In the genomic region with DNA sequence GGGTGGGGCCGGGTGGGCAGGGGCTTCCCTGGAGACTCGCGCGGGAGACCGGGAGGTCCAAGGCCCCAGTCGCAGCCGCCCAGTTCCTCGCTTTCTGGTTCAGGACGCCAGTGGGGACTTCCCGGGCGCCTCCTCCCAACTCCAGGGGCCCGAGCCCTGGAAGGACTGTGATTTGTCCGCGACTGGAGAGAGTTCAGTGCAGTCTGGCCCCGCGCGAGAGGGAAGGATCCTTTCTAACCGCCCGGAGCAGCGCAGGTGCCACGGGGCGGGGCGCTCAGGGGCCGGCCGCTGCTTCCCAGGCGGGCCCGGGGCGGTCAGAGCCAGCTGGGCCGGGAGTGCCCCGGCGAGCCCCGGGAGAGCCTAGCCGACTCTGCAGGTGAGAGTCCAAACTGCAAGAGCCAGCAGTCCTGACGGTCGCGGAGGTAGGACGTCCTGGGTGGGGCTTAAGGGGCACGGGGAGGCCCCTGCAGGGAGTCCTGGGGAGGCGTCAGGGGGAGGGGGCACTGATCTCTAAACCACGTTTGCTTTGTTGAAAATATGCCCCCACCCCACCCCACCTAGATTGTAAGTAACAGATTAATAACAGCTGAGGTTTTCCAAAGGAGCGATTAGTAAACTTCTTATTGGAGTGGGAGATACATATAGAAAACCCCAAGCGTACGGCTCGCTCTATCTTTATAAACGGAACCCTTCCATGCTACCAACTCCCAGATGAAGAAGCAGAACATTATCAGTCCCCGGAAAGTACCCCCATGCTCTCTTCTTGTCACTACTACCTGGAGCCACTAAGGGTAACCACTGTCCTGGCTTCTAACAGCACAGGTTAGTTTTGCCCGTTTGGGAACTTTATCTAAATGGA, we compare ENCODE assay signal across 1 cellular context.
TF ChIP-seq lines count a peak whose summit lies in the region.

No MANE protein-coding gene starts in this region.

TF ChIP-seq in GM12878, 131 proteins besides CTCF, POLR2A, EP300 and RAD21:
- TF ChIP-seq MEF2A (IDR thresholded peaks at IDR 0.05; ENCODE audit: insufficient read depth, low read depth, low read length) (no peak), ELK1 (IDR thresholded peaks at IDR 0.05; ENCODE audit: low read depth, low read length) (no peak), STAT3 (IDR thresholded peaks at IDR 0.05; ENCODE audit: low read depth, low read length) (no peak)
- TF ChIP-seq, protein P1, sequence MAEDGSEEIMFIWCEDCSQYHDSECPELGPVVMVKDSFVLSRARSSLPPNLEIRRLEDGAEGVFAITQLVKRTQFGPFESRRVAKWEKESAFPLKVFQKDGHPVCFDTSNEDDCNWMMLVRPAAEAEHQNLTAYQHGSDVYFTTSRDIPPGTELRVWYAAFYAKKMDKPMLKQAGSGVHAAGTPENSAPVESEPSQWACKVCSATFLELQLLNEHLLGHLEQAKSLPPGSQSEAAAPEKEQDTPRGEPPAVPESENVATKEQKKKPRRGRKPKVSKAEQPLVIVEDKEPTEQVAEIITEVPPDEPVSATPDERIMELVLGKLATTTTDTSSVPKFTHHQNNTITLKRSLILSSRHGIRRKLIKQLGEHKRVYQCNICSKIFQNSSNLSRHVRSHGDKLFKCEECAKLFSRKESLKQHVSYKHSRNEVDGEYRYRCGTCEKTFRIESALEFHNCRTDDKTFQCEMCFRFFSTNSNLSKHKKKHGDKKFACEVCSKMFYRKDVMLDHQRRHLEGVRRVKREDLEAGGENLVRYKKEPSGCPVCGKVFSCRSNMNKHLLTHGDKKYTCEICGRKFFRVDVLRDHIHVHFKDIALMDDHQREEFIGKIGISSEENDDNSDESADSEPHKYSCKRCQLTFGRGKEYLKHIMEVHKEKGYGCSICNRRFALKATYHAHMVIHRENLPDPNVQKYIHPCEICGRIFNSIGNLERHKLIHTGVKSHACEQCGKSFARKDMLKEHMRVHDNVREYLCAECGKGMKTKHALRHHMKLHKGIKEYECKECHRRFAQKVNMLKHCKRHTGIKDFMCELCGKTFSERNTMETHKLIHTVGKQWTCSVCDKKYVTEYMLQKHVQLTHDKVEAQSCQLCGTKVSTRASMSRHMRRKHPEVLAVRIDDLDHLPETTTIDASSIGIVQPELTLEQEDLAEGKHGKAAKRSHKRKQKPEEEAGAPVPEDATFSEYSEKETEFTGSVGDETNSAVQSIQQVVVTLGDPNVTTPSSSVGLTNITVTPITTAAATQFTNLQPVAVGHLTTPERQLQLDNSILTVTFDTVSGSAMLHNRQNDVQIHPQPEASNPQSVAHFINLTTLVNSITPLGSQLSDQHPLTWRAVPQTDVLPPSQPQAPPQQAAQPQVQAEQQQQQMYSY (CRISPR knock-in tag; IDR thresholded peaks at IDR 0.05): no peak
